In genomic region chr12:54390176-54390667, GRCh38 we compare ENCODE assay signal across 1 cellular context.
A peak's percentile ranks its signal among the peaks of the same experiment; 100 is the strongest.
TF ChIP-seq lines count a peak whose summit lies in the region.

No MANE protein-coding gene starts in this region.

TF ChIP-seq in K562, 482 proteins besides CTCF, POLR2A, EP300 and RAD21 (continued from another document):
- TF ChIP-seq, protein P1, sequence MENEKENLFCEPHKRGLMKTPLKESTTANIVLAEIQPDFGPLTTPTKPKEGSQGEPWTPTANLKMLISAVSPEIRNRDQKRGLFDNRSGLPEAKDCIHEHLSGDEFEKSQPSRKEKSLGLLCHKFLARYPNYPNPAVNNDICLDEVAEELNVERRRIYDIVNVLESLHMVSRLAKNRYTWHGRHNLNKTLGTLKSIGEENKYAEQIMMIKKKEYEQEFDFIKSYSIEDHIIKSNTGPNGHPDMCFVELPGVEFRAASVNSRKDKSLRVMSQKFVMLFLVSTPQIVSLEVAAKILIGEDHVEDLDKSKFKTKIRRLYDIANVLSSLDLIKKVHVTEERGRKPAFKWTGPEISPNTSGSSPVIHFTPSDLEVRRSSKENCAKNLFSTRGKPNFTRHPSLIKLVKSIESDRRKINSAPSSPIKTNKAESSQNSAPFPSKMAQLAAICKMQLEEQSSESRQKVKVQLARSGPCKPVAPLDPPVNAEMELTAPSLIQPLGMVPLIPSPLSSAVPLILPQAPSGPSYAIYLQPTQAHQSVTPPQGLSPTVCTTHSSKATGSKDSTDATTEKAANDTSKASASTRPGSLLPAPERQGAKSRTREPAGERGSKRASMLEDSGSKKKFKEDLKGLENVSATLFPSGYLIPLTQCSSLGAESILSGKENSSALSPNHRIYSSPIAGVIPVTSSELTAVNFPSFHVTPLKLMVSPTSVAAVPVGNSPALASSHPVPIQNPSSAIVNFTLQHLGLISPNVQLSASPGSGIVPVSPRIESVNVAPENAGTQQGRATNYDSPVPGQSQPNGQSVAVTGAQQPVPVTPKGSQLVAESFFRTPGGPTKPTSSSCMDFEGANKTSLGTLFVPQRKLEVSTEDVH (IDR thresholded peaks at IDR 0.05; ENCODE audit: low read depth, partially characterized antibody), result no peak
- no peak for TF ChIP-seq EWSR1 (IDR thresholded peaks at IDR 0.05; ENCODE audit: borderline replicate concordance, low read depth, partially characterized antibody)
- no peak for TF ChIP-seq GATA2 (CRISPR knock-in tag; IDR thresholded peaks at IDR 0.05)
- no peak for TF ChIP-seq CGGBP1 (CRISPR knock-in tag; IDR thresholded peaks at IDR 0.05)
- no peak for TF ChIP-seq SFPQ (IDR thresholded peaks at IDR 0.05; ENCODE audit: low read depth, low read length)
- no peak for TF ChIP-seq TCF7 (IDR thresholded peaks at IDR 0.05; ENCODE audit: borderline replicate concordance)
- TF ChIP-seq, protein P2, sequence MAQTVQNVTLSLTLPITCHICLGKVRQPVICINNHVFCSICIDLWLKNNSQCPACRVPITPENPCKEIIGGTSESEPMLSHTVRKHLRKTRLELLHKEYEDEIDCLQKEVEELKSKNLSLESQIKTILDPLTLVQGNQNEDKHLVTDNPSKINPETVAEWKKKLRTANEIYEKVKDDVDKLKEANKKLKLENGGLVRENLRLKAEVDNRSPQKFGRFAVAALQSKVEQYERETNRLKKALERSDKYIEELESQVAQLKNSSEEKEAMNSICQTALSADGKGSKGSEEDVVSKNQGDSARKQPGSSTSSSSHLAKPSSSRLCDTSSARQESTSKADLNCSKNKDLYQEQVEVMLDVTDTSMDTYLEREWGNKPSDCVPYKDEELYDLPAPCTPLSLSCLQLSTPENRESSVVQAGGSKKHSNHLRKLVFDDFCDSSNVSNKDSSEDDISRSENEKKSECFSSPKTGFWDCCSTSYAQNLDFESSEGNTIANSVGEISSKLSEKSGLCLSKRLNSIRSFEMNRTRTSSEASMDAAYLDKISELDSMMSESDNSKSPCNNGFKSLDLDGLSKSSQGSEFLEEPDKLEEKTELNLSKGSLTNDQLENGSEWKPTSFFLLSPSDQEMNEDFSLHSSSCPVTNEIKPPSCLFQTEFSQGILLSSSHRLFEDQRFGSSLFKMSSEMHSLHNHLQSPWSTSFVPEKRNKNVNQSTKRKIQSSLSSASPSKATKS (CRISPR knock-in tag; IDR thresholded peaks at IDR 0.05), result no peak
- TF ChIP-seq, protein P3, sequence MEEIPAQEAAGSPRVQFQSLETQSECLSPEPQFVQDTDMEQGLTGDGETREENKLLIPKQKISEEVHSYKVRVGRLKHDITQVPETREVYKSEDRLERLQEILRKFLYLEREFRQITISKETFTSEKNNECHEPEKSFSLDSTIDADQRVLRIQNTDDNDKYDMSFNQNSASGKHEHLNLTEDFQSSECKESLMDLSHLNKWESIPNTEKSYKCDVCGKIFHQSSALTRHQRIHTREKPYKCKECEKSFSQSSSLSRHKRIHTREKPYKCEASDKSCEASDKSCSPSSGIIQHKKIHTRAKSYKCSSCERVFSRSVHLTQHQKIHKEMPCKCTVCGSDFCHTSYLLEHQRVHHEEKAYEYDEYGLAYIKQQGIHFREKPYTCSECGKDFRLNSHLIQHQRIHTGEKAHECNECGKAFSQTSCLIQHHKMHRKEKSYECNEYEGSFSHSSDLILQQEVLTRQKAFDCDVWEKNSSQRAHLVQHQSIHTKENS (CRISPR knock-in tag; IDR thresholded peaks at IDR 0.05), result no peak
- TF ChIP-seq MTA1 (IDR thresholded peaks at IDR 0.05; ENCODE audit: borderline replicate concordance), result peak; percentile 24; the same call in 1 of the 2 replicates
- no peak for TF ChIP-seq KLF1 (tag; IDR thresholded peaks at IDR 0.05)
- TF ChIP-seq NFATC3 (IDR thresholded peaks at IDR 0.05), result no peak
- peak; percentile 60 for TF ChIP-seq MEIS2 (IDR thresholded peaks at IDR 0.05; ENCODE audit: partially characterized antibody)
- TF ChIP-seq, protein P4, sequence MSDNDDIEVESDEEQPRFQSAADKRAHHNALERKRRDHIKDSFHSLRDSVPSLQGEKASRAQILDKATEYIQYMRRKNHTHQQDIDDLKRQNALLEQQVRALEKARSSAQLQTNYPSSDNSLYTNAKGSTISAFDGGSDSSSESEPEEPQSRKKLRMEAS (CRISPR knock-in tag; IDR thresholded peaks at IDR 0.05), result no peak; the same call in 1 of the 2 replicates
- TF ChIP-seq PKNOX1 (IDR thresholded peaks at IDR 0.05), result peak; percentile 64
- TF ChIP-seq PATZ1 (CRISPR knock-in tag; IDR thresholded peaks at IDR 0.05; ENCODE audit: borderline replicate concordance), result no peak
- no peak for TF ChIP-seq NR3C1 (CRISPR knock-in tag; IDR thresholded peaks at IDR 0.05)
- TF ChIP-seq, protein P5, sequence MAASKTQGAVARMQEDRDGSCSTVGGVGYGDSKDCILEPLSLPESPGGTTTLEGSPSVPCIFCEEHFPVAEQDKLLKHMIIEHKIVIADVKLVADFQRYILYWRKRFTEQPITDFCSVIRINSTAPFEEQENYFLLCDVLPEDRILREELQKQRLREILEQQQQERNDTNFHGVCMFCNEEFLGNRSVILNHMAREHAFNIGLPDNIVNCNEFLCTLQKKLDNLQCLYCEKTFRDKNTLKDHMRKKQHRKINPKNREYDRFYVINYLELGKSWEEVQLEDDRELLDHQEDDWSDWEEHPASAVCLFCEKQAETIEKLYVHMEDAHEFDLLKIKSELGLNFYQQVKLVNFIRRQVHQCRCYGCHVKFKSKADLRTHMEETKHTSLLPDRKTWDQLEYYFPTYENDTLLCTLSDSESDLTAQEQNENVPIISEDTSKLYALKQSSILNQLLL (CRISPR knock-in tag; IDR thresholded peaks at IDR 0.05; ENCODE audit: borderline replicate concordance), result no peak
- TF ChIP-seq KDM1A (IDR thresholded peaks at IDR 0.05), result 0 out of 4 replicates have a peak, but pooled peaks of 1 of the 2 experiments have one; percentile 8
- no peak for TF ChIP-seq BRF2 (IDR thresholded peaks at IDR 0.05; ENCODE audit: borderline replicate concordance, insufficient read depth, insufficient read length)
- no peak for TF ChIP-seq TCF7L2 (IDR thresholded peaks at IDR 0.05; ENCODE audit: low read depth, low read length)
